30 cellular contexts compared by ENCODE assay signal in genomic region chr3:189282189-189282588, GRCh38.
"Had no signal": no experiment of that assay in that cellular context is flagged by ENCODE, and none has a peak within 500 bp of the region (broad histone marks: within the 10 kb centered on the region; RNA-seq: fewer than 3 reads in every experiment).

No MANE protein-coding gene starts in this region.

- H3K27ac ChIP-seq: cardiac muscle cell, colonic mucosa, gastroesophageal sphincter, hepatocyte, parathyroid adenoma, psoas muscle, testis, transverse colon, WERI-Rb-1 had no signal

- H3K4me1 ChIP-seq: colonic mucosa, gastroesophageal sphincter, parathyroid adenoma, testis had no signal

- H2AFZ ChIP-seq: hepatocyte, parathyroid adenoma had no signal

- H3K9me3 ChIP-seq: colonic mucosa, gastroesophageal sphincter, psoas muscle, testis, transverse colon had no signal

- ATAC-seq: activated naive CD4-positive, alpha-beta T cell treated with anti-CD3 and anti-CD28 coated beads, Interleukin-2, amount 50 U/mL, for 72 hours; gastroesophageal sphincter; left cardiac atrium; left ventricle myocardium superior; psoas muscle had no signal

- DNase-seq: activated CD4-positive, alpha-beta memory T cell treated with anti-CD3 and anti-CD28 coated beads, Interleukin-2, amount 10 ng/mL, durations not matched to agents 7 days and 5 days; activated CD4-positive, alpha-beta T cell treated with anti-CD3 and anti-CD28 coated beads, Interleukin-2, amount 10 ng/mL, durations not matched to agents 7 days and 5 days; activated CD4-positive, CD25-positive, alpha-beta regulatory T cell treated with anti-CD3 and anti-CD28 coated beads, Interleukin-2, amount 50 U/mL, for 72 hours; activated CD8-positive, alpha-beta memory T cell treated with anti-CD3 and anti-CD28 coated beads, Interleukin-2, amount 50 U/mL, for 48 hours; activated naive CD4-positive, alpha-beta T cell; activated T-cell treated with anti-CD3 and anti-CD28 coated beads, Interleukin-2, amount 50 U/mL, for 48 hours; anterior cingulate cortex; cerebellar nuclear complex; colonic mucosa; effector CD8-positive, alpha-beta T cell; erythroblast; islet precursor cell; left cardiac atrium; left ventricle myocardium superior; naive B cell; nephron progenitor cell; psoas muscle; stimulated activated CD4-positive, alpha-beta T cell treated with anti-CD3 and anti-CD28 coated beads, Interleukin-2, amount 100 ng/mL, for 48 hours; stimulated activated naive CD4-positive, alpha-beta T cell treated with Interleukin-2 at 50 U/mL for 16 hours; T-helper 9 cell; testis; transverse colon; WERI-Rb-1 had no signal

- H3K4me2 ChIP-seq: hepatocyte had no signal

- H3K4me3 ChIP-seq: cardiac muscle cell, colonic mucosa, gastroesophageal sphincter, hepatocyte, psoas muscle, testis, transverse colon had no signal

- H3K79me2 ChIP-seq: hepatocyte, parathyroid adenoma had no signal

- FAIRE-seq: endometrium, TTC549 had no signal

- H3K27me3 ChIP-seq: cardiac muscle cell, colonic mucosa, gastroesophageal sphincter, hepatocyte, testis, transverse colon had no signal

- H3K9ac ChIP-seq: parathyroid adenoma had no signal

- H3K36me3 ChIP-seq: cardiac muscle cell, colonic mucosa, gastroesophageal sphincter, transverse colon, WERI-Rb-1 had no signal
